Comparison of ENCODE assay signal across 15 cellular contexts in genomic region chr11:46291441-46292143, GRCh38. TPM values are rescaled to one million over a fixed set of nuclear protein-coding genes. Genes with fewer than 3 reads are reported as not detected.
DNase-seq lines count a peak whose midpoint lies in the region; ATAC-seq and TF ChIP-seq lines count a peak whose summit lies in the region.
"Had no signal": no experiment of that assay in that cellular context is flagged by ENCODE, and none has a peak within 500 bp of the region (broad histone marks: within the 10 kb centered on the region; RNA-seq: fewer than 3 reads in every experiment).

No MANE protein-coding gene starts in this region.

- no peaks in the 10 kb centered on the region for H3K9me3 Mint-ChIP-seq in activated T-cell treated with anti-CD3 and anti-CD28 coated beads, Interleukin-2, amount 50 U/mL, for 24 hours
- H3K9me3 Mint-ChIP-seq: activated naive CD4-positive, alpha-beta T cell treated with anti-CD3 and anti-CD28 coated beads, Interleukin-2, amount 50 U/mL, for 72 hours; CD4-positive, alpha-beta T cell; stimulated activated naive CD8-positive, alpha-beta T cell treated with anti-CD3 and anti-CD28 coated beads, Interleukin-15, amount 100 ng/mL, for 72 hours had no signal

- no peak for ATAC-seq in HG03442 (IDR thresholded peaks at IDR 0.05; ENCODE audit: unreplicated experiment)
- ATAC-seq: activated CD4-positive, alpha-beta T cell treated with anti-CD3 and anti-CD28 coated beads for 36 hours; activated naive CD4-positive, alpha-beta T cell treated with anti-CD3 and anti-CD28 coated beads, Interleukin-2, amount 50 U/mL, for 72 hours; stimulated activated naive CD8-positive, alpha-beta T cell treated with anti-CD3 and anti-CD28 coated beads, Interleukin-15, amount 100 ng/mL, for 72 hours had no signal

- H3K4me3 ChIP-seq in foreskin fibroblast (ENCODE audit: low read depth in 1 of 2, low read length in 2 of 2) = peak overlapping the region in 1 of 2 donors; percentile 31
- no peak overlapping the region for H3K4me3 ChIP-seq in trophoblast cell (ENCODE audit: low read depth, low read length)
- H3K4me3 ChIP-seq: lung had no signal

- H3K27ac ChIP-seq in trophoblast cell (ENCODE audit: low read depth, low read length) = peak overlapping the region; percentile 73
- H3K27ac ChIP-seq: epithelial cell of prostate had no signal

- peak overlapping the region; percentile 68 for H3K18ac ChIP-seq in trophoblast cell (ENCODE audit: low read length)

- peaks cover 40% of the 10 kb centered on the region for H3K79me1 ChIP-seq in trophoblast cell (ENCODE audit: low read length)

- peak overlapping the region; percentile 35 for H4K8ac ChIP-seq in trophoblast cell (ENCODE audit: low read depth, low read length)

- peaks cover 54 to 60% of the 10 kb centered on the region in 2 experiments for H3K4me1 ChIP-seq in trophoblast cell (ENCODE audit: control insufficient read depth in 1 of 2, insufficient read depth in 2 of 2, low read length in 2 of 2)

- H2BK120ac ChIP-seq in trophoblast cell (ENCODE audit: insufficient read depth, low read length, poor library complexity) = no peak overlapping the region

- H3K4me2 ChIP-seq in trophoblast cell (ENCODE audit: low read length) = no peak overlapping the region

- H4K12ac ChIP-seq in trophoblast cell (ENCODE audit: low read depth, low read length) = no peak overlapping the region

- peak; percentile 9 for TF ChIP-seq CTCF in foreskin fibroblast (IDR thresholded peaks at IDR 0.05; ENCODE audit: low read depth, low read length)

- peaks cover 11% of the 10 kb centered on the region for H3K4me1 Mint-ChIP-seq in activated T-cell treated with anti-CD3 and anti-CD28 coated beads, Interleukin-2, amount 50 U/mL, for 24 hours (ENCODE audit: low read depth)

- H3K4me3 Mint-ChIP-seq in activated T-cell treated with anti-CD3 and anti-CD28 coated beads, Interleukin-2, amount 50 U/mL, for 24 hours = no peak overlapping the region
- H3K4me3 Mint-ChIP-seq: activated CD4-positive, alpha-beta T cell treated with anti-CD3 and anti-CD28 coated beads for 36 hours; CD4-positive, alpha-beta T cell; stimulated activated naive CD8-positive, alpha-beta T cell treated with anti-CD3 and anti-CD28 coated beads, Interleukin-15, amount 100 ng/mL, for 72 hours had no signal

- H3K14ac ChIP-seq in trophoblast cell (ENCODE audit: low read length) = peak overlapping the region; percentile 45

- peak overlapping the region; percentile 49 for H2AK5ac ChIP-seq in trophoblast cell (ENCODE audit: low read length)

- H3K4ac ChIP-seq in trophoblast cell (ENCODE audit: low read depth, low read length) = no peak overlapping the region

- no peak overlapping the region for H3K9ac ChIP-seq in trophoblast cell (ENCODE audit: low read length)

- peak overlapping the region; percentile 24 for H2BK5ac ChIP-seq in trophoblast cell (ENCODE audit: low read depth, low read length, poor library complexity)

- H3K79me2 ChIP-seq in trophoblast cell (ENCODE audit: control insufficient read depth, insufficient read depth, low read length, poor library complexity) = peaks cover 11% of the 10 kb centered on the region

- no peaks in the 10 kb centered on the region for H3K27me3 ChIP-seq in trophoblast cell (ENCODE audit: insufficient read depth, low read length)

- peaks cover 3 to 10% of the 10 kb centered on the region in 2 experiments for H3K36me3 ChIP-seq in trophoblast cell (ENCODE audit: control insufficient read depth in 1 of 2, insufficient read depth in 2 of 2, low read length in 2 of 2)

- no peak overlapping the region for H3K27ac Mint-ChIP-seq in activated T-cell treated with anti-CD3 and anti-CD28 coated beads, Interleukin-2, amount 50 U/mL, for 24 hours
- H3K27ac Mint-ChIP-seq: activated CD4-positive, alpha-beta T cell treated with anti-CD3 and anti-CD28 coated beads for 36 hours; activated naive CD4-positive, alpha-beta T cell treated with anti-CD3 and anti-CD28 coated beads, Interleukin-2, amount 50 U/mL, for 72 hours; CD4-positive, alpha-beta T cell; stimulated activated naive CD8-positive, alpha-beta T cell treated with anti-CD3 and anti-CD28 coated beads, Interleukin-15, amount 100 ng/mL, for 72 hours had no signal

- H3K36me3 Mint-ChIP-seq in activated T-cell treated with anti-CD3 and anti-CD28 coated beads, Interleukin-2, amount 50 U/mL, for 24 hours (ENCODE audit: low read depth) = no peaks in the 10 kb centered on the region
- H3K36me3 Mint-ChIP-seq: activated naive CD4-positive, alpha-beta T cell treated with anti-CD3 and anti-CD28 coated beads, Interleukin-2, amount 50 U/mL, for 72 hours had no signal

- no CpG with 5 or more reads among the region's 10 CpGs for WGBS in trophoblast cell (ENCODE audit: extremely low coverage, insufficient coverage, insufficient read length)

- H3K23ac ChIP-seq in trophoblast cell (ENCODE audit: low read length) = no peak overlapping the region

- DNase-seq in AG20443 (ENCODE audit: low spot score) (peak; percentile 67), RPMI7951 (ENCODE audit: low read depth) (peak; percentile 78), foreskin fibroblast (peak; percentile 87 to 92), trophoblast cell (no peak), NCI-H1105 (lab: John Stamatoyannopoulos, UW) (no peak), SW 1271 (lab: John Stamatoyannopoulos, UW) (no peak)
- DNase-seq in activated T-cell treated with anti-CD3 and anti-CD28 coated beads, Interleukin-2, amount 50 U/mL, for 24 hours = no peak
- DNase-seq: activated CD4-positive, alpha-beta T cell treated with anti-CD3 and anti-CD28 coated beads for 36 hours; CD4-positive, alpha-beta T cell; NCI-H1694 treated with DMSO at 0.1 percent for 48 hours; stimulated activated naive CD8-positive, alpha-beta T cell treated with anti-CD3 and anti-CD28 coated beads, Interleukin-15, amount 100 ng/mL, for 72 hours had no signal

- H3K9me3 ChIP-seq in trophoblast cell (ENCODE audit: insufficient read depth, low read depth, low read length) = no peaks in the 10 kb centered on the region

- no peak overlapping the region for H2AFZ ChIP-seq in trophoblast cell (ENCODE audit: insufficient read depth, low read length, poor library complexity)

- H3K27me3 Mint-ChIP-seq in activated T-cell treated with anti-CD3 and anti-CD28 coated beads, Interleukin-2, amount 50 U/mL, for 24 hours = peaks cover 9% of the 10 kb centered on the region
- H3K27me3 Mint-ChIP-seq: activated CD4-positive, alpha-beta T cell treated with anti-CD3 and anti-CD28 coated beads for 36 hours had no signal

- peak overlapping the region; percentile 68 for H2BK12ac ChIP-seq in trophoblast cell (ENCODE audit: low read length)

- peak overlapping the region; percentile 42 for H4K91ac ChIP-seq in trophoblast cell (ENCODE audit: low read depth, low read length)

RNA-seq across cellular contexts. Expression of gene CREB3L1, which starts 14.1 kb away (rescaled TPM):
- 11.1 and 11.3 TPM in 2 replicates for total RNA-seq in RPMI7951 (2014; rRNA removed; shearing (Covaris generic))
- polyA plus RNA-seq in trophoblast cell (2013) = 53.7 and 54.2 TPM in 2 replicates
- total RNA-seq: CD4-positive, alpha-beta T cell had no signal

RNA-seq across cellular contexts. Expression of gene DGKZ, which starts 55.7 kb away (rescaled TPM):
- 21.3 and 22.0 TPM in 2 replicates for total RNA-seq in RPMI7951 (2014; rRNA removed; shearing (Covaris generic))
- polyA plus RNA-seq in trophoblast cell (2013) = 79.6 and 80.8 TPM in 2 replicates

Comparison
In these comparisons a context has a peak if more than half of its experiments do, and no peak if none do; other contexts are left out.
1. DNase-seq: peak in AG20443 (single experiment), RPMI7951 (single experiment) and foreskin fibroblast (2 of 2); none in trophoblast cell (0 of 2), NCI-H1105 (single experiment), SW 1271 (0 of 2) and activated T-cell treated with anti-CD3 and anti-CD28 coated beads, Interleukin-2, amount 50 U/mL, for 24 hours (single experiment).